12 cellular contexts compared by ENCODE assay signal in the genomic region with DNA sequence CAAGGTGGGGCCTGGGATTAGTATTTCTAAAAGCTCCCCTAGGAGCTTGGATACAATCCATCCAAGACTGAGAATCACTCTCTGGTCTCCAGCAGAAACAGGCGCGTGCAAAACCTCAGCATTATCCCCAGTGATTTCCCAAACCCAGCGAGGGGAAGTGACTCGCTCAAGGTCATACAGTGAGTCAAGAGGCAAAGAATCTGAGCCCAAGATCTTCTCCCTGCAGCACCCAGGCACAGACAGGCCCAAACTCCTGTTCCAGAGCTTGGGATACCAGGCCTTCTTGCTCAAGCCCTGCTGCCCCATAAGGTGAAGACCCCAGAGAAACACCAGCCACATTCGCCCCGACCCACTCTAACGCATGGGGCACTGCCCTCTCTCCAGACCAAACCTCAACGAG. TPM values are rescaled to one million over a fixed set of nuclear protein-coding genes. Genes with fewer than 3 reads are reported as not detected.
A peak's percentile ranks its signal among the peaks of the same experiment; 100 is the strongest.
DNase-seq lines count a peak whose midpoint lies in the region; ATAC-seq, FAIRE-seq and TF ChIP-seq lines count a peak whose summit lies in the region.
"Had no signal": no experiment of that assay in that cellular context is flagged by ENCODE, and none has a peak within 500 bp of the region (broad histone marks: within the 10 kb centered on the region; RNA-seq: fewer than 3 reads in every experiment).

No MANE protein-coding gene starts in this region.

- CTCF ChIA-PET in A549 (lab: Yijun Ruan, JAX): interaction anchor here (1.0 to 9.1 kb wide), 9 partner anchors 9 to 562 kb away, joined by 3 to 73 read pairs (median 4); partner anchors contain the start of gene SHB

- ATAC-seq in A549 (peak; percentile 49 to 63), foreskin keratinocyte (peak; percentile 60)
- ATAC-seq in activated T-helper 17 cell treated with anti-CD3 and anti-CD28 coated beads, Interleukin-2, amount 50 U/mL, for 72 hours (replicated peaks): peak; percentile 70

- H3K9me3 Mint-ChIP-seq in activated T-helper 17 cell treated with anti-CD3 and anti-CD28 coated beads, Interleukin-2, amount 50 U/mL, for 72 hours: no peaks in the 10 kb centered on the region

- peaks cover 96% of the 10 kb centered on the region for H3K4me1 ChIP-seq in A549
- H3K4me1 ChIP-seq in foreskin keratinocyte: peaks cover 36% of the 10 kb centered on the region

- H3K4me3 ChIP-seq in A549: no peak overlapping the region
- H3K4me3 ChIP-seq: BLaER1, vagina had no signal

- H3K9me3 ChIP-seq in A549: no peaks in the 10 kb centered on the region
- H3K9me3 ChIP-seq: BLaER1, vagina had no signal

- WGBS in A549 (ENCODE audit: missing lambda C conversion rate): 15% methylated on average over 7 of the region's 8 CpGs

- H3K27me3 Mint-ChIP-seq in activated T-helper 17 cell treated with anti-CD3 and anti-CD28 coated beads, Interleukin-2, amount 50 U/mL, for 72 hours: no peaks in the 10 kb centered on the region

- H3K27ac Mint-ChIP-seq in activated T-helper 17 cell treated with anti-CD3 and anti-CD28 coated beads, Interleukin-2, amount 50 U/mL, for 72 hours: peak overlapping the region; percentile 33

- H3K4me3 Mint-ChIP-seq in activated T-helper 17 cell treated with anti-CD3 and anti-CD28 coated beads, Interleukin-2, amount 50 U/mL, for 72 hours: no peak overlapping the region

- peak overlapping the region; percentile 71 for H3K4me2 ChIP-seq in A549
- H3K4me2 ChIP-seq: BLaER1 had no signal

- FAIRE-seq in A549 (lab: Jason Lieb, UNC) (no peak), GM12892 (lab: Jason Lieb, UNC) (no peak)

- TF ChIP-seq EP300 in A549 (IDR thresholded peaks at IDR 0.05): peak in 1 of 2 experiments; percentile 31; a peak in 1 of 5 replicates

- no peaks in the 10 kb centered on the region for H3K36me3 Mint-ChIP-seq in activated T-helper 17 cell treated with anti-CD3 and anti-CD28 coated beads, Interleukin-2, amount 50 U/mL, for 72 hours (ENCODE audit: low read depth)

- H3K4me1 Mint-ChIP-seq in activated T-helper 17 cell treated with anti-CD3 and anti-CD28 coated beads, Interleukin-2, amount 50 U/mL, for 72 hours: peaks cover 4% of the 10 kb centered on the region

- no peak for TF ChIP-seq CTCF in A549 (IDR thresholded peaks at IDR 0.05)
- TF ChIP-seq CTCF in foreskin keratinocyte (conservative IDR thresholded peaks at IDR 0.05): no peak

- H3K27me3 ChIP-seq in foreskin keratinocyte: no peaks in the 10 kb centered on the region
- H3K27me3 ChIP-seq: BLaER1, vagina had no signal

- POLR2A ChIA-PET in A549 (lab: Yijun Ruan, JAX): interaction anchor here (1.8 kb wide), 1 partner anchor 11 kb away, joined by 9 read pairs; no protein-coding TSS in a partner anchor

- TF ChIP-seq POLR2A in A549 (IDR thresholded peaks at IDR 0.05; ENCODE audit: low read length) (no peak), GM12892 (IDR thresholded peaks at IDR 0.05; ENCODE audit: low read depth, low read length) (no peak)

- H3K27ac ChIP-seq in A549: peak overlapping the region; percentile 84 to 97
- peak overlapping the region; percentile 4 for H3K27ac ChIP-seq in foreskin keratinocyte
- H3K27ac ChIP-seq: BLaER1, parathyroid adenoma, vagina had no signal

- no peak for TF ChIP-seq RAD21 in A549 (conservative IDR thresholded peaks at IDR 0.05 in 1 of 2, IDR thresholded peaks at IDR 0.05 in 1 of 2)

- DNase-seq in A549 (ENCODE audit: low read depth in 1 of 2, low spot score in 1 of 2) (peak; percentile 61 to 62), HK-2 (ENCODE audit: unreplicated experiment) (peak; percentile 65), foreskin keratinocyte (peak in 1 of 2 donors; percentile 78), NCI-H187 treated with DMSO at 0.1 percent for 48 hours (lab: John Stamatoyannopoulos, UW) (no peak), cortex of kidney (lab: John Stamatoyannopoulos, UW) (no peak), middle frontal gyrus (ENCODE audit: extremely low spot score, low spot score) (no peak), GM12892 (ENCODE audit: insufficient read length) (no peak)
- DNase-seq: effector CD4-positive, alpha-beta T cell had no signal

TF ChIP-seq in A549, 52 proteins besides CTCF, POLR2A, EP300 and RAD21:
- no peak for TF ChIP-seq E2F6 (IDR thresholded peaks at IDR 0.05; ENCODE audit: borderline replicate concordance, low read depth)
- TF ChIP-seq FOSL2 (IDR thresholded peaks at IDR 0.05): 0 out of 2 replicates have a peak, but pooled peaks have one; percentile 41
- peak; percentile 61 for TF ChIP-seq FOSL2 (CRISPR knock-in tag; IDR thresholded peaks at IDR 0.05)
- no peak for TF ChIP-seq PBX3 (IDR thresholded peaks at IDR 0.05)
- TF ChIP-seq MAFK (IDR thresholded peaks at IDR 0.05; ENCODE audit: partially characterized antibody): no peak
- TF ChIP-seq, protein P1, sequence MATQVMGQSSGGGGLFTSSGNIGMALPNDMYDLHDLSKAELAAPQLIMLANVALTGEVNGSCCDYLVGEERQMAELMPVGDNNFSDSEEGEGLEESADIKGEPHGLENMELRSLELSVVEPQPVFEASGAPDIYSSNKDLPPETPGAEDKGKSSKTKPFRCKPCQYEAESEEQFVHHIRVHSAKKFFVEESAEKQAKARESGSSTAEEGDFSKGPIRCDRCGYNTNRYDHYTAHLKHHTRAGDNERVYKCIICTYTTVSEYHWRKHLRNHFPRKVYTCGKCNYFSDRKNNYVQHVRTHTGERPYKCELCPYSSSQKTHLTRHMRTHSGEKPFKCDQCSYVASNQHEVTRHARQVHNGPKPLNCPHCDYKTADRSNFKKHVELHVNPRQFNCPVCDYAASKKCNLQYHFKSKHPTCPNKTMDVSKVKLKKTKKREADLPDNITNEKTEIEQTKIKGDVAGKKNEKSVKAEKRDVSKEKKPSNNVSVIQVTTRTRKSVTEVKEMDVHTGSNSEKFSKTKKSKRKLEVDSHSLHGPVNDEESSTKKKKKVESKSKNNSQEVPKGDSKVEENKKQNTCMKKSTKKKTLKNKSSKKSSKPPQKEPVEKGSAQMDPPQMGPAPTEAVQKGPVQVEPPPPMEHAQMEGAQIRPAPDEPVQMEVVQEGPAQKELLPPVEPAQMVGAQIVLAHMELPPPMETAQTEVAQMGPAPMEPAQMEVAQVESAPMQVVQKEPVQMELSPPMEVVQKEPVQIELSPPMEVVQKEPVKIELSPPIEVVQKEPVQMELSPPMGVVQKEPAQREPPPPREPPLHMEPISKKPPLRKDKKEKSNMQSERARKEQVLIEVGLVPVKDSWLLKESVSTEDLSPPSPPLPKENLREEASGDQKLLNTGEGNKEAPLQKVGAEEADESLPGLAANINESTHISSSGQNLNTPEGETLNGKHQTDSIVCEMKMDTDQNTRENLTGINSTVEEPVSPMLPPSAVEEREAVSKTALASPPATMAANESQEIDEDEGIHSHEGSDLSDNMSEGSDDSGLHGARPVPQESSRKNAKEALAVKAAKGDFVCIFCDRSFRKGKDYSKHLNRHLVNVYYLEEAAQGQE (IDR thresholded peaks at IDR 0.05): peak; percentile 58
- peak in 1 of 2 experiments; percentile 60; a peak in 1 of 5 replicates for TF ChIP-seq JUN (IDR thresholded peaks at IDR 0.05)
- TF ChIP-seq ESRRA (IDR thresholded peaks at IDR 0.05; ENCODE audit: borderline replicate concordance, low read length): peak; percentile 69; the same call in 1 of the 2 replicates
- 0 out of 4 replicates have a peak, but pooled peaks have one; percentile 40 to 50 for TF ChIP-seq CEBPB (IDR thresholded peaks at IDR 0.05)
- TF ChIP-seq JUNB (IDR thresholded peaks at IDR 0.05): peak; percentile 55
- TF ChIP-seq ZFP36 (IDR thresholded peaks at IDR 0.05; ENCODE audit: borderline replicate concordance, partially characterized antibody): peak; percentile 10
- peak; percentile 34; the same call in 1 of the 2 replicates for TF ChIP-seq MAX (IDR thresholded peaks at IDR 0.05)
- peak; percentile 10; the same call in 1 of the 2 replicates for TF ChIP-seq GATA3 (IDR thresholded peaks at IDR 0.05; ENCODE audit: borderline replicate concordance)
- TF ChIP-seq CHD4 (IDR thresholded peaks at IDR 0.05; ENCODE audit: borderline replicate concordance): no peak
- TF ChIP-seq KDM5A (IDR thresholded peaks at IDR 0.05): no peak

RNA-seq across cellular contexts. Expression of gene SHB, which starts 33.2 kb away (rescaled TPM):
- 15.4 and 16.4 TPM in 2 replicates for polyA plus RNA-seq in A549 (2011; rRNA removed)
- 20.9 and 25.8 TPM in 2 replicates for polyA plus RNA-seq in A549 (2012; cell fraction: cytosol; rRNA removed)
- polyA plus RNA-seq in A549 (2012; cell fraction: nucleus; rRNA removed): 18.9 and 20.7 TPM in 2 replicates
- 21.6 to 22.4 TPM (median 22.0 TPM) in 3 replicates for polyA plus RNA-seq in A549 (2017; fragmentation: RNase III; extraction: RNeasy Plus Mini Kit Qiagen cat#74134 plus additional on column Dnase treatment)
- 23.8 and 23.9 TPM in 2 replicates for polyA minus RNA-seq in A549 (2011; rRNA and poly(A)+ RNA removed)
- 1 to 10 TPM in 1 of 2 donors, under 1 TPM in 1; 0.95 to 1.7 TPM for total RNA-seq in activated T-helper 17 cell treated with anti-CD3 and anti-CD28 coated beads, Interleukin-2, amount 50 U/mL, for 72 hours
- 17.0 and 19.0 TPM in 2 replicates for total RNA-seq in foreskin keratinocyte
- 15.8 and 17.8 TPM in 2 replicates for polyA plus RNA-seq in foreskin keratinocyte
- polyA plus RNA-seq in GM12892 (2012; ENCODE audit: missing spikeins): 1.0 TPM

Comparison
In these comparisons a context has a peak if more than half of its experiments do, and no peak if none do; other contexts are left out.
1. DNase-seq: peak in A549 (2 of 2) and HK-2 (single experiment); none in NCI-H187 treated with DMSO at 0.1 percent for 48 hours (single experiment), cortex of kidney (single experiment), middle frontal gyrus (single experiment) and GM12892 (single experiment).
2. Peak in every context shown above with its lines, with median percentiles within 50 percentile points of each other: ATAC-seq.